ENCODE assay signal across 11 cellular contexts in genomic region chr3:28077566-28077965, GRCh38.
DNase-seq lines count a peak whose midpoint lies in the region; ATAC-seq, FAIRE-seq and TF ChIP-seq lines count a peak whose summit lies in the region.
"Had no signal": no experiment of that assay in that cellular context is flagged by ENCODE, and none has a peak within 500 bp of the region (broad histone marks: within the 10 kb centered on the region; RNA-seq: fewer than 3 reads in every experiment).

No MANE protein-coding gene starts in this region.

- H3K27ac ChIP-seq in pancreas, result no peak overlapping the region
- H3K27ac ChIP-seq in ascending aorta, result no peak overlapping the region

- DNase-seq in H4 (ENCODE audit: low spot score), result peak; percentile 9
- peak; percentile 54 for DNase-seq in NT2/D1 (ENCODE audit: low read depth, low spot score)
- peak; percentile 66 for DNase-seq in fibroblast of the aortic adventitia (ENCODE audit: low read depth)
- peak in 3 of 6 donors; percentile 18 to 48 (median 32) for DNase-seq in pancreas
- DNase-seq in ascending aorta (ENCODE audit: low spot score in 2 of 2), result no peak
- no peak for DNase-seq in DMS79 treated with DMSO at 0.1 percent for 48 hours (lab: John Stamatoyannopoulos, UW)
- no peak for DNase-seq in activated CD8-positive, alpha-beta memory T cell treated with anti-CD3 and anti-CD28 coated beads, Interleukin-2, amount 50 U/mL, for 48 hours
- DNase-seq: activated CD4-positive, alpha-beta T cell treated with anti-CD3 and anti-CD28 coated beads for 1 hour; immature natural killer cell; stimulated activated naive B cell treated with anti-CD40 and anti-IgM and Interleukin-4, amounts not matched to agents 10 μg/mL and 1 μg/mL and 100 μg/mL, for 72 hours had no signal

- no peaks in the 10 kb centered on the region for H3K9me3 ChIP-seq in NT2/D1 (ENCODE audit: insufficient read depth, low read length)
- no peaks in the 10 kb centered on the region for H3K9me3 ChIP-seq in pancreas
- no peaks in the 10 kb centered on the region for H3K9me3 ChIP-seq in ascending aorta

- FAIRE-seq in pancreas (lab: Jason Lieb, UNC), result no peak

- H3K27me3 ChIP-seq in NT2/D1 (ENCODE audit: insufficient read depth, insufficient read length), result no peaks in the 10 kb centered on the region
- no peaks in the 10 kb centered on the region for H3K27me3 ChIP-seq in pancreas
- no peaks in the 10 kb centered on the region for H3K27me3 ChIP-seq in ascending aorta

- H3K36me3 ChIP-seq in NT2/D1 (ENCODE audit: insufficient read depth, insufficient read length, low read length), result no peaks in the 10 kb centered on the region
- no peaks in the 10 kb centered on the region for H3K36me3 ChIP-seq in pancreas
- H3K36me3 ChIP-seq in ascending aorta, result no peaks in the 10 kb centered on the region

- WGBS in pancreas, 2 donors, result 65 to 68% methylated on average over 7 of the region's 7 CpGs

- peaks cover 2% of the 10 kb centered on the region for H3K4me1 ChIP-seq in NT2/D1 (ENCODE audit: insufficient read depth, insufficient read length)
- H3K4me1 ChIP-seq in pancreas, result no peaks in the 10 kb centered on the region
- no peaks in the 10 kb centered on the region for H3K4me1 ChIP-seq in ascending aorta

- intact Hi-C loops in pancreas (cut with DNase I), result no loop called here
- intact Hi-C loops in ascending aorta (cut with DNase I), result no loop called here

- no peak overlapping the region for H3K4me3 ChIP-seq in NT2/D1 (ENCODE audit: insufficient read length, low read depth)
- no peak overlapping the region for H3K4me3 ChIP-seq in fibroblast of the aortic adventitia (ENCODE audit: low read depth, low read length)
- H3K4me3 ChIP-seq in pancreas, result no peak overlapping the region
- H3K4me3 ChIP-seq in ascending aorta, result no peak overlapping the region

- TF ChIP-seq CTCF in fibroblast of the aortic adventitia (IDR thresholded peaks at IDR 0.05; ENCODE audit: insufficient read depth, low read length) (peak; percentile 46), pancreas (IDR thresholded peaks at IDR 0.05) (no peak), ascending aorta (IDR thresholded peaks at IDR 0.05) (no peak)

- no peak overlapping the region for H3K9ac ChIP-seq in NT2/D1 (ENCODE audit: insufficient read length, low read depth)

- ATAC-seq in pancreas, result peak in 3 of 4 donors; percentile 55 to 71 (median 65)
- ATAC-seq in HG02870 (IDR thresholded peaks at IDR 0.05; ENCODE audit: unreplicated experiment), result no peak
- ATAC-seq: stimulated activated naive B cell treated with anti-CD40 and anti-IgM and Interleukin-4, amounts not matched to agents 10 μg/mL and 1 μg/mL and 100 μg/mL, for 72 hours had no signal

Comparison
In these comparisons a context has a peak if more than half of its experiments do, and no peak if none do; other contexts are left out.
1. DNase-seq: peak in H4 (single experiment), NT2/D1 (single experiment) and fibroblast of the aortic adventitia (single experiment); none in ascending aorta (0 of 2), DMS79 treated with DMSO at 0.1 percent for 48 hours (single experiment) and activated CD8-positive, alpha-beta memory T cell treated with anti-CD3 and anti-CD28 coated beads, Interleukin-2, amount 50 U/mL, for 48 hours (single experiment).